ENCODE assay signal across 14 cellular contexts in the genomic region with DNA sequence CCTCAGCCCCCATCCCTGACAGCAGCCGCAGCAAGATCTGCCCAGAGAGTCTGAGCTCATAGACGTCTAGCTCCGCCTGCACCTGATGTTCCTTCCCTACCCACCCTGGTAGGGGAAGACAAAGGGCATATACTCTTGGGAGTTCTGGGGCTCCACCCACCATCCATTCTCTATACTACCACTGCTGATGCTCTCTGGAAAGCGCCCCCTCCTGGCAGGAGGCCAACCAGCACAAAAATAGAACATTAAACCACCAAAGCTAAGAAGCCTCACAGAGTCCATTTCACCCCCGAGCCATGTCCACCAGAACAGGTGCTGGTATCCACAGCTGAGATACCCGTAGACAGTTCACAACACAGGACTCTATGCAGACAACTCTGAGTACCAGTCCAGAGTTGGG.
"Had no signal": no experiment of that assay in that cellular context is flagged by ENCODE, and none has a peak within 500 bp of the region (broad histone marks: within the 10 kb centered on the region; RNA-seq: fewer than 3 reads in every experiment).

No MANE protein-coding gene starts in this region.

- DNase-seq: activated CD4-positive, alpha-beta T cell treated with anti-CD3 and anti-CD28 coated beads, Interleukin-2, amount 50 U/mL, for 1 hour; activated naive CD4-positive, alpha-beta T cell treated with anti-CD3 and anti-CD28 coated beads, Interleukin-2, amount 10 ng/mL, durations not matched to agents 7 days and 5 days; activated T-cell treated with anti-CD3 and anti-CD28 coated beads for 4 hours; heart right ventricle; left ventricle myocardium inferior; sigmoid colon; stimulated activated CD4-positive, alpha-beta T cell treated with anti-CD3 and anti-CD28 coated beads, Interleukin-2, amount 100 ng/mL, for 24 hours; stimulated activated naive CD4-positive, alpha-beta T cell treated with Interleukin-2 at 50 U/mL for 16 hours had no signal

- H3K27me3 ChIP-seq: cardiac muscle cell, heart right ventricle, sigmoid colon, suprapubic skin had no signal

- H3K4me1 ChIP-seq: heart right ventricle, left ventricle myocardium inferior, sigmoid colon, suprapubic skin had no signal

- ATAC-seq: heart right ventricle; natural killer cell treated with Interleukin-12 subunit alpha and Interleukin-12 subunit beta and Interleukin-15 and Interleukin-18, amount 100 ng/mL, for 72 hours had no signal

- H3K9me3 ChIP-seq: sigmoid colon, suprapubic skin had no signal

- H3K4me3 ChIP-seq: cardiac muscle cell, heart right ventricle, left ventricle myocardium inferior, sigmoid colon, suprapubic skin had no signal

- H3K27ac ChIP-seq: cardiac muscle cell, heart right ventricle, left ventricle myocardium inferior, sigmoid colon, suprapubic skin had no signal

- H3K36me3 ChIP-seq: cardiac muscle cell, heart right ventricle, left ventricle myocardium inferior, sigmoid colon, suprapubic skin had no signal

- FAIRE-seq: frontal cortex, keratinocyte, TTC549 had no signal
